Comparison of ENCODE assay signal across 16 cellular contexts in the genomic region with DNA sequence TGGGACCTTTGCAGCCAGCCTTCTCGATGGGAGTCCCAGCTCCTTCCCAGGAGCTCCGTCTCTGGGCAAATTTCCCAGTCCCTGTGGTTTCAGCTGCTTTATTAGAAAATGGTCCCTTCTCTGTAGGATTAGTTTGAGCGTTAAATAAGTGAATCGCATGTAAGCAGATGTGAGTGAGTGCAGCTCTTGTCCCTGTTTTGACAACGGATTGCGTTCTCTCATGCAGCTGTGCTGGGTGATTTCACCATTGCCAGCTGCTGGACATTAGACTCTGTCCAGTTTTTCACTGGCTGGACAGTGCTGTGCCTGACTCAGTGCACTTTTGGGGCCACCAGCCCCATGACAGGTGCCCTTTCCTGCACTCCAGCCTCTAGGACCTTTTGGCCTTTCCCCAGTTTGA. TPM values are rescaled to one million over a fixed set of nuclear protein-coding genes. Genes with fewer than 3 reads are reported as not detected.
DNase-seq lines count a peak whose midpoint lies in the region; ATAC-seq and TF ChIP-seq lines count a peak whose summit lies in the region.
"Had no signal": no experiment of that assay in that cellular context is flagged by ENCODE, and none has a peak within 500 bp of the region (broad histone marks: within the 10 kb centered on the region; RNA-seq: fewer than 3 reads in every experiment).

No MANE protein-coding gene starts in this region.

- H3K9me3 Mint-ChIP-seq in CD4-positive, alpha-beta T cell: no peaks in the 10 kb centered on the region
- H3K9me3 Mint-ChIP-seq: CD4-positive, alpha-beta memory T cell; effector memory CD8-positive, alpha-beta T cell had no signal

- no peak overlapping the region for H3K4me3 ChIP-seq in brain microvascular endothelial cell (ENCODE audit: low read depth, low read length)
- no peak overlapping the region for H3K4me3 ChIP-seq in mesenchymal stem cell (ENCODE audit: insufficient read depth in 1 of 2, low read depth in 1 of 2, low read length in 2 of 2)
- H3K4me3 ChIP-seq: psoas muscle had no signal

- H3K27me3 Mint-ChIP-seq in CD4-positive, alpha-beta T cell: no peaks in the 10 kb centered on the region
- H3K27me3 Mint-ChIP-seq: CD4-positive, alpha-beta memory T cell; effector memory CD8-positive, alpha-beta T cell had no signal

- H3K79me1 ChIP-seq in mesenchymal stem cell (replicated peaks; ENCODE audit: low read length, poor library complexity, severe bottlenecking): peaks cover 14% of the 10 kb centered on the region

- H3K36me3 ChIP-seq in brain microvascular endothelial cell (replicated peaks) (peaks cover 39% of the 10 kb centered on the region), mesenchymal stem cell (ENCODE audit: control insufficient read depth in 1 of 2, insufficient read depth in 2 of 2, low read depth in 1 of 2, low read length in 2 of 2) (peaks cover 66 to 77% of the 10 kb centered on the region in 2 experiments)

- H2BK15ac ChIP-seq in mesenchymal stem cell (ENCODE audit: low read depth, poor library complexity, severe bottlenecking): no peak overlapping the region

- no peak overlapping the region for H2AFZ ChIP-seq in mesenchymal stem cell (ENCODE audit: low read depth, low read length)

- H3K4me3 Mint-ChIP-seq in CD4-positive, alpha-beta T cell: no peak overlapping the region
- H3K4me3 Mint-ChIP-seq: CD4-positive, alpha-beta memory T cell; effector memory CD8-positive, alpha-beta T cell had no signal

- TF ChIP-seq CTCF in brain microvascular endothelial cell (IDR thresholded peaks at IDR 0.05; ENCODE audit: low read depth, low read length, missing control alignments): no peak
- no peak for TF ChIP-seq CTCF in CD4-positive, alpha-beta T cell (IDR thresholded peaks at IDR 0.05)

- 90% methylated on average over 6 of the region's 6 CpGs for WGBS in mesenchymal stem cell

- peaks cover 83% of the 10 kb centered on the region for H3K36me3 Mint-ChIP-seq in CD4-positive, alpha-beta T cell (ENCODE audit: low read depth)

- H3K9ac ChIP-seq in mesenchymal stem cell (ENCODE audit: low read length): no peak overlapping the region

- H3K4me2 ChIP-seq in mesenchymal stem cell (ENCODE audit: low read length, poor library complexity, severe bottlenecking): no peak overlapping the region

- intact Hi-C loops in CD4-positive, alpha-beta T cell (cut with DNase I, micrococcal nuclease): no loop called here

- H3K18ac ChIP-seq in mesenchymal stem cell (ENCODE audit: low read depth in 1 of 2, low read length in 2 of 2): no peak overlapping the region

- no peak overlapping the region for H4K91ac ChIP-seq in mesenchymal stem cell (ENCODE audit: low read length)

- H2AK5ac ChIP-seq in mesenchymal stem cell (ENCODE audit: low read length, severe bottlenecking): peak overlapping the region; percentile 84

- no peak overlapping the region for H3K23ac ChIP-seq in mesenchymal stem cell (ENCODE audit: low read length in 2 of 2)

- no peak overlapping the region for H3K27ac Mint-ChIP-seq in CD4-positive, alpha-beta T cell
- H3K27ac Mint-ChIP-seq: effector memory CD8-positive, alpha-beta T cell had no signal

- ATAC-seq in CD4-positive, alpha-beta T cell (ENCODE audit: poor library complexity): no peak
- ATAC-seq in HG02884 (IDR thresholded peaks at IDR 0.05; ENCODE audit: unreplicated experiment): no peak
- ATAC-seq in activated CD4-positive, CD25-positive, alpha-beta regulatory T cell treated with anti-CD3 and anti-CD28 coated beads, Interleukin-2, amount 50 U/mL, for 24 hours: no peak
- ATAC-seq: effector memory CD8-positive, alpha-beta T cell; psoas muscle had no signal

- in situ Hi-C loops in brain microvascular endothelial cell (cut with HindIII; ENCODE audit: low pct_ligation_motif_present, low sequenced_read_pairs): no loop called here

- CTCF ChIA-PET in CD4-positive, alpha-beta T cell (lab: Charles Lee): no interaction called here

- H4K8ac ChIP-seq in mesenchymal stem cell (ENCODE audit: low read length): no peak overlapping the region

- H3K4ac ChIP-seq in mesenchymal stem cell (ENCODE audit: low read depth in 1 of 2, low read length in 2 of 2): no peak overlapping the region

- H3K27ac ChIP-seq in brain microvascular endothelial cell (no peak overlapping the region), mesenchymal stem cell (ENCODE audit: low read length, poor library complexity, severe bottlenecking) (peak overlapping the region; percentile 86)
- H3K27ac ChIP-seq in CD4-positive, alpha-beta T cell (ENCODE audit: low read depth, low read length): no peak overlapping the region
- H3K27ac ChIP-seq: psoas muscle had no signal

- DNase-seq in NCI-H345 (lab: John Stamatoyannopoulos, UW): peak; percentile 39
- DNase-seq in NCI-H345 treated with DMSO at 0.1 percent for 48 hours (lab: John Stamatoyannopoulos, UW; ENCODE audit: unreplicated experiment): no peak
- DNase-seq in brain microvascular endothelial cell: peak; percentile 14
- DNase-seq in mesenchymal stem cell: no peak
- no peak for DNase-seq in CD4-positive, alpha-beta T cell
- DNase-seq in NCI-H1092 treated with DMSO at 0.1 percent for 48 hours (lab: John Stamatoyannopoulos, UW): no peak
- DNase-seq: activated naive CD4-positive, alpha-beta T cell treated with Interleukin-2 at 50 U/mL for 16 hours; CD4-positive, alpha-beta memory T cell; effector memory CD8-positive, alpha-beta T cell; GDM1; NCI-H187; NCI-H82; T-helper 1 cell had no signal

- POLR2A ChIA-PET in CD4-positive, alpha-beta T cell (lab: Charles Lee): no interaction called here

- peak overlapping the region; percentile 75 for H2BK5ac ChIP-seq in mesenchymal stem cell (ENCODE audit: low read depth, low read length, poor library complexity, severe bottlenecking)

- H2BK12ac ChIP-seq in mesenchymal stem cell (ENCODE audit: low read length in 2 of 2): no peak overlapping the region

- H3K14ac ChIP-seq in mesenchymal stem cell (ENCODE audit: low read length in 2 of 2): no peak overlapping the region

- H3K27me3 ChIP-seq in brain microvascular endothelial cell (replicated peaks) (no peaks in the 10 kb centered on the region), mesenchymal stem cell (ENCODE audit: control insufficient read depth in 1 of 2, insufficient read depth in 1 of 2, low read length in 2 of 2) (no peaks in the 10 kb centered on the region)
- no peaks in the 10 kb centered on the region for H3K27me3 ChIP-seq in CD4-positive, alpha-beta T cell (ENCODE audit: control insufficient read depth, insufficient read depth, low read length)

- no peak overlapping the region for H2BK120ac ChIP-seq in mesenchymal stem cell (ENCODE audit: low read depth, low read length)

- H3K4me1 ChIP-seq in mesenchymal stem cell (ENCODE audit: control insufficient read depth, insufficient read depth, low read depth, low read length): peaks cover 46% of the 10 kb centered on the region

- no peaks in the 10 kb centered on the region for H3K4me1 Mint-ChIP-seq in CD4-positive, alpha-beta T cell (ENCODE audit: low read depth)

- H3K9me3 ChIP-seq in mesenchymal stem cell (ENCODE audit: control insufficient read depth, low read length): no peaks in the 10 kb centered on the region
- no peaks in the 10 kb centered on the region for H3K9me3 ChIP-seq in CD4-positive, alpha-beta T cell (ENCODE audit: control insufficient read depth, low read length)
- H3K9me3 ChIP-seq: psoas muscle had no signal

RNA-seq across cellular contexts. Expression of a gene that starts 11.6 kb away (rescaled TPM):
- polyA plus RNA-seq in mesenchymal stem cell (2013, experiment 1 of 2): 0.57 TPM
- polyA plus RNA-seq in mesenchymal stem cell (2013, experiment 2 of 2): 0.55 TPM
- under 1 TPM; 0.16 to 0.39 TPM for total RNA-seq in CD4-positive, alpha-beta T cell

RNA-seq across cellular contexts. Expression of a gene that starts 19.3 kb away (rescaled TPM):
- 31.5 TPM for polyA plus RNA-seq in mesenchymal stem cell (2013, experiment 1 of 2)
- polyA plus RNA-seq in mesenchymal stem cell (2013, experiment 2 of 2): 30.0 TPM
- 10 to 100 TPM; 49.0 to 52.4 TPM for total RNA-seq in CD4-positive, alpha-beta T cell

Comparison
In these comparisons a context has a peak if more than half of its experiments do, and no peak if none do; other contexts are left out.
1. DNase-seq: peak in NCI-H345 (single experiment) and brain microvascular endothelial cell (single experiment); none in NCI-H345 treated with DMSO at 0.1 percent for 48 hours (single experiment), mesenchymal stem cell (single experiment), CD4-positive, alpha-beta T cell (0 of 10) and NCI-H1092 treated with DMSO at 0.1 percent for 48 hours (single experiment).